ENCODE assay signal across 8 cellular contexts in genomic region chr1:6475381-6476133, GRCh38. TPM values are rescaled to one million over a fixed set of nuclear protein-coding genes. Genes with fewer than 3 reads are reported as not detected.
DNase-seq lines count a peak whose midpoint lies in the region; ATAC-seq and TF ChIP-seq lines count a peak whose summit lies in the region.

No MANE protein-coding gene starts in this region.

- H3K9ac ChIP-seq in parathyroid adenoma = no peak overlapping the region

- no peak overlapping the region for H3K4me2 ChIP-seq in parathyroid adenoma (ENCODE audit: low read length)

- H3K9me3 ChIP-seq in CD4-positive, alpha-beta memory T cell (ENCODE audit: control insufficient read depth in 1 of 2, low read length in 2 of 2) = no peaks in the 10 kb centered on the region
- H3K9me3 ChIP-seq in Peyer's patch = no peaks in the 10 kb centered on the region
- H3K9me3 ChIP-seq in parathyroid adenoma (ENCODE audit: control insufficient read depth, low read length) = no peaks in the 10 kb centered on the region

- intact Hi-C loops in CD4-positive, alpha-beta memory T cell (cut with micrococcal nuclease) = loop anchor here (1.0 kb wide), 6 partner anchors 9 to 229 kb away; partner anchors contain the start of gene TNFRSF25
- intact Hi-C loops in activated T-helper 1 cell treated with anti-CD3 and anti-CD28 coated beads, Interleukin-12 subunit alpha, Interleukin-12 subunit beta, Interleukin-2, Interleukin-4 antibody, amounts not matched to agents 30 ng/mL and 10 ng/mL and 1 ng/mL, durations not matched to agents 14 hours and 24 hours and 36 hours (cut with micrococcal nuclease) = loop anchor here (1.0 to 2.0 kb wide), 4 partner anchors 9 to 52 kb away; partner anchors contain the start of gene TNFRSF25

- H3K27ac ChIP-seq in CD4-positive, alpha-beta memory T cell (ENCODE audit: low read depth, low read length) = no peak overlapping the region
- H3K27ac ChIP-seq in Peyer's patch = peak overlapping the region in 1 of 4 donors; percentile 56
- no peak overlapping the region for H3K27ac ChIP-seq in foreskin keratinocyte
- H3K27ac ChIP-seq in parathyroid adenoma = no peak overlapping the region

- CTCF ChIA-PET in CD4-positive, alpha-beta memory T cell (lab: Charles Lee; ENCODE audit: partially characterized antibody) = interaction anchor here (0.9 to 2.4 kb wide), 13 partner anchors 9 to 173 kb away, joined by 3 to 13 read pairs (median 7); partner anchors contain the start of gene TNFRSF25

- no peaks in the 10 kb centered on the region for H3K9me3 Mint-ChIP-seq in CD4-positive, alpha-beta memory T cell
- no peaks in the 10 kb centered on the region for H3K9me3 Mint-ChIP-seq in activated T-helper 1 cell treated with anti-CD3 and anti-CD28 coated beads, Interleukin-12 subunit alpha, Interleukin-12 subunit beta, Interleukin-2, Interleukin-4 antibody, amounts not matched to agents 30 ng/mL and 10 ng/mL and 1 ng/mL, durations not matched to agents 14 hours and 24 hours and 36 hours

- H2AFZ ChIP-seq in parathyroid adenoma = no peak overlapping the region

- DNase-seq in CD4-positive, alpha-beta memory T cell = peak; percentile 76 to 84 (median 79)
- peak; percentile 97 for DNase-seq in H7
- DNase-seq in Peyer's patch = peak; percentile 64 to 89 (median 84)
- peak; percentile 70 for DNase-seq in activated T-helper 1 cell treated with anti-CD3 and anti-CD28 coated beads, Interleukin-12 subunit alpha, Interleukin-12 subunit beta, Interleukin-2, Interleukin-4 antibody, amounts not matched to agents 30 ng/mL and 10 ng/mL and 1 ng/mL, durations not matched to agents 14 hours and 24 hours and 36 hours (ENCODE audit: low spot score)
- no peak for DNase-seq in foreskin keratinocyte
- DNase-seq in NCI-H1694 treated with DMSO at 0.1 percent for 48 hours (lab: John Stamatoyannopoulos, UW) = no peak

- no peaks in the 10 kb centered on the region for H3K36me3 ChIP-seq in CD4-positive, alpha-beta memory T cell (ENCODE audit: insufficient read depth, low read length)
- H3K36me3 ChIP-seq in H7 (replicated peaks; ENCODE audit: control insufficient read depth, insufficient read depth, low read length) = peaks cover 3% of the 10 kb centered on the region
- peaks cover 0 to 1% (median 0%) of the 10 kb centered on the region in 3 donors for H3K36me3 ChIP-seq in Peyer's patch
- H3K36me3 ChIP-seq in parathyroid adenoma (ENCODE audit: control insufficient read depth, insufficient read depth, low read length) = no peaks in the 10 kb centered on the region

- H3K4me1 Mint-ChIP-seq in CD4-positive, alpha-beta memory T cell = peaks cover 2 to 8% (median 5%) of the 10 kb centered on the region in 4 donors
- H3K4me1 Mint-ChIP-seq in activated T-helper 1 cell treated with anti-CD3 and anti-CD28 coated beads, Interleukin-12 subunit alpha, Interleukin-12 subunit beta, Interleukin-2, Interleukin-4 antibody, amounts not matched to agents 30 ng/mL and 10 ng/mL and 1 ng/mL, durations not matched to agents 14 hours and 24 hours and 36 hours (ENCODE audit: low read depth) = no peaks in the 10 kb centered on the region

- H3K4me3 ChIP-seq in CD4-positive, alpha-beta memory T cell (ENCODE audit: low read length in 2 of 2) = no peak overlapping the region
- H3K4me3 ChIP-seq in H7 (ENCODE audit: insufficient read depth, low read depth, low read length) (no peak overlapping the region), Peyer's patch (no peak overlapping the region), parathyroid adenoma (ENCODE audit: low read depth, low read length) (no peak overlapping the region)

- H3K4me3 Mint-ChIP-seq in CD4-positive, alpha-beta memory T cell = peak overlapping the region in 2 of 8 donors; percentile 35 to 49
- no peak overlapping the region for H3K4me3 Mint-ChIP-seq in activated T-helper 1 cell treated with anti-CD3 and anti-CD28 coated beads, Interleukin-12 subunit alpha, Interleukin-12 subunit beta, Interleukin-2, Interleukin-4 antibody, amounts not matched to agents 30 ng/mL and 10 ng/mL and 1 ng/mL, durations not matched to agents 14 hours and 24 hours and 36 hours

- peak overlapping the region in 2 of 7 donors; percentile 18 to 27 for H3K27ac Mint-ChIP-seq in CD4-positive, alpha-beta memory T cell
- no peak overlapping the region for H3K27ac Mint-ChIP-seq in activated T-helper 1 cell treated with anti-CD3 and anti-CD28 coated beads, Interleukin-12 subunit alpha, Interleukin-12 subunit beta, Interleukin-2, Interleukin-4 antibody, amounts not matched to agents 30 ng/mL and 10 ng/mL and 1 ng/mL, durations not matched to agents 14 hours and 24 hours and 36 hours

- ATAC-seq in foreskin keratinocyte (peak; percentile 26), GM18498 (IDR thresholded peaks at IDR 0.05; ENCODE audit: unreplicated experiment) (no peak)

- H3K27me3 Mint-ChIP-seq in CD4-positive, alpha-beta memory T cell = no peaks in the 10 kb centered on the region
- no peaks in the 10 kb centered on the region for H3K27me3 Mint-ChIP-seq in activated T-helper 1 cell treated with anti-CD3 and anti-CD28 coated beads, Interleukin-12 subunit alpha, Interleukin-12 subunit beta, Interleukin-2, Interleukin-4 antibody, amounts not matched to agents 30 ng/mL and 10 ng/mL and 1 ng/mL, durations not matched to agents 14 hours and 24 hours and 36 hours (ENCODE audit: insufficient read depth)

- H3K79me2 ChIP-seq in parathyroid adenoma = no peaks in the 10 kb centered on the region

- H3K36me3 Mint-ChIP-seq in CD4-positive, alpha-beta memory T cell = no peaks in the 10 kb centered on the region
- H3K36me3 Mint-ChIP-seq in activated T-helper 1 cell treated with anti-CD3 and anti-CD28 coated beads, Interleukin-12 subunit alpha, Interleukin-12 subunit beta, Interleukin-2, Interleukin-4 antibody, amounts not matched to agents 30 ng/mL and 10 ng/mL and 1 ng/mL, durations not matched to agents 14 hours and 24 hours and 36 hours (ENCODE audit: low read depth) = no peaks in the 10 kb centered on the region

- no peak for TF ChIP-seq POLR2A in Peyer's patch (IDR thresholded peaks at IDR 0.05)

- peaks cover 5% of the 10 kb centered on the region for H3K4me1 ChIP-seq in CD4-positive, alpha-beta memory T cell (ENCODE audit: insufficient read depth, low read length)
- H3K4me1 ChIP-seq in Peyer's patch (peaks cover 5 to 35% (median 8%) of the 10 kb centered on the region in 4 donors), foreskin keratinocyte (peaks cover 4% of the 10 kb centered on the region), parathyroid adenoma (peaks cover 7% of the 10 kb centered on the region)

- no peaks in the 10 kb centered on the region for H3K27me3 ChIP-seq in CD4-positive, alpha-beta memory T cell (ENCODE audit: insufficient read depth, low read length)
- H3K27me3 ChIP-seq in H7 (ENCODE audit: control insufficient read depth, insufficient read depth, low read length) = peaks cover 6% of the 10 kb centered on the region; the same call in 1 of the 2 replicates
- no peaks in the 10 kb centered on the region for H3K27me3 ChIP-seq in Peyer's patch
- H3K27me3 ChIP-seq in foreskin keratinocyte = no peaks in the 10 kb centered on the region
- H3K27me3 ChIP-seq in parathyroid adenoma (ENCODE audit: control insufficient read depth, insufficient read depth, low read length) = no peaks in the 10 kb centered on the region

- POLR2A ChIA-PET in CD4-positive, alpha-beta memory T cell (lab: Charles Lee; ENCODE audit: partially characterized antibody) = interaction anchor here (0.8 kb wide), 2 partner anchors 12 to 27 kb away, joined by 3 read pairs; no protein-coding TSS in a partner anchor

- TF ChIP-seq CTCF in Peyer's patch (IDR thresholded peaks at IDR 0.05) (peak; percentile 58 to 93 (median 88)), foreskin keratinocyte (conservative IDR thresholded peaks at IDR 0.05) (peak; percentile 85), parathyroid adenoma (IDR thresholded peaks at IDR 0.05) (peak; percentile 75)

RNA-seq across cellular contexts. Expression of gene TNFRSF25, which starts 9.6 kb away (rescaled TPM):
- 100 to 1,000 TPM; 392 to 415 TPM for total RNA-seq in CD4-positive, alpha-beta memory T cell
- polyA plus RNA-seq in CD4-positive, alpha-beta memory T cell = 10 to 100 TPM; 28.9 to 60.7 TPM
- total RNA-seq in H7 (2014; rRNA removed; shearing (Covaris generic)) = 5.4 and 15.7 TPM in 2 replicates
- total RNA-seq in Peyer's patch (10 to 100 TPM; 31.0 to 88.4 (median 61.5) TPM), foreskin keratinocyte (19.8 and 34.3 TPM in 2 replicates)
- 151 and 158 TPM in 2 replicates for total RNA-seq in activated T-helper 1 cell treated with anti-CD3 and anti-CD28 coated beads, Interleukin-12 subunit alpha, Interleukin-12 subunit beta, Interleukin-2, Interleukin-4 antibody, amounts not matched to agents 30 ng/mL and 10 ng/mL and 1 ng/mL, durations not matched to agents 14 hours and 24 hours and 36 hours
- polyA plus RNA-seq in foreskin keratinocyte = 25.1 and 40.1 TPM in 2 replicates

RNA-seq across cellular contexts. Expression of gene PLEKHG5, which starts 15.9 kb away (rescaled TPM):
- 10 to 100 TPM; 10.4 to 11.8 TPM for total RNA-seq in CD4-positive, alpha-beta memory T cell
- polyA plus RNA-seq in CD4-positive, alpha-beta memory T cell = 1 to 10 TPM; 1.7 to 2.0 TPM
- total RNA-seq in H7 (2014; rRNA removed; shearing (Covaris generic)) = 17.2 and 27.4 TPM in 2 replicates
- total RNA-seq in Peyer's patch = 10 to 100 TPM; 17.7 to 56.9 (median 45.4) TPM
- 1.8 and 2.2 TPM in 2 replicates for total RNA-seq in activated T-helper 1 cell treated with anti-CD3 and anti-CD28 coated beads, Interleukin-12 subunit alpha, Interleukin-12 subunit beta, Interleukin-2, Interleukin-4 antibody, amounts not matched to agents 30 ng/mL and 10 ng/mL and 1 ng/mL, durations not matched to agents 14 hours and 24 hours and 36 hours
- total RNA-seq in foreskin keratinocyte = 33.9 and 57.3 TPM in 2 replicates
- polyA plus RNA-seq in foreskin keratinocyte = 19.0 and 33.0 TPM in 2 replicates

RNA-seq across cellular contexts. Expression of gene ESPN, which starts 51.0 kb away (rescaled TPM):
- 10 to 100 TPM; 10.9 to 13.5 TPM for total RNA-seq in CD4-positive, alpha-beta memory T cell
- 1 to 10 TPM in 1 of 2 donors, under 1 TPM in 1; 0.48 to 1.8 TPM for polyA plus RNA-seq in CD4-positive, alpha-beta memory T cell
- 8.7 and 9.3 TPM in 2 replicates for total RNA-seq in H7 (2014; rRNA removed; shearing (Covaris generic))
- total RNA-seq in Peyer's patch (100 to 1,000 TPM in 3 of 4 donors, 10 to 100 TPM in 1; 17.3 to 390 (median 306) TPM), foreskin keratinocyte (1.5 and 2.1 TPM in 2 replicates)
- total RNA-seq in activated T-helper 1 cell treated with anti-CD3 and anti-CD28 coated beads, Interleukin-12 subunit alpha, Interleukin-12 subunit beta, Interleukin-2, Interleukin-4 antibody, amounts not matched to agents 30 ng/mL and 10 ng/mL and 1 ng/mL, durations not matched to agents 14 hours and 24 hours and 36 hours = 1.2 and 1.8 TPM in 2 replicates
- 2.5 and 2.8 TPM in 2 replicates for polyA plus RNA-seq in foreskin keratinocyte

RNA-seq across cellular contexts. Expression of gene HES2, which starts 55.8 kb away (rescaled TPM):
- not detected for total RNA-seq in CD4-positive, alpha-beta memory T cell
- not detected for polyA plus RNA-seq in CD4-positive, alpha-beta memory T cell
- total RNA-seq in H7 (2014; rRNA removed; shearing (Covaris generic)) = 0.04 and 0.62 TPM in 2 replicates
- total RNA-seq in Peyer's patch (10 to 100 TPM in 1 of 4 donors, 1 to 10 TPM in 3; 2.5 to 15.9 (median 5.2) TPM), foreskin keratinocyte (33.0 and 40.3 TPM in 2 replicates)
- total RNA-seq in activated T-helper 1 cell treated with anti-CD3 and anti-CD28 coated beads, Interleukin-12 subunit alpha, Interleukin-12 subunit beta, Interleukin-2, Interleukin-4 antibody, amounts not matched to agents 30 ng/mL and 10 ng/mL and 1 ng/mL, durations not matched to agents 14 hours and 24 hours and 36 hours = 0.27 and 0.29 TPM in 2 replicates
- 27.0 and 33.7 TPM in 2 replicates for polyA plus RNA-seq in foreskin keratinocyte

Comparison
In these comparisons a context has a peak if more than half of its experiments do, and no peak if none do; other contexts are left out.
1. DNase-seq: peak in CD4-positive, alpha-beta memory T cell (5 of 5), H7 (single experiment), Peyer's patch (3 of 3) and activated T-helper 1 cell treated with anti-CD3 and anti-CD28 coated beads, Interleukin-12 subunit alpha, Interleukin-12 subunit beta, Interleukin-2, Interleukin-4 antibody, amounts not matched to agents 30 ng/mL and 10 ng/mL and 1 ng/mL, durations not matched to agents 14 hours and 24 hours and 36 hours (single experiment); none in foreskin keratinocyte (0 of 2) and NCI-H1694 treated with DMSO at 0.1 percent for 48 hours (single experiment).
2. Peak in every context shown above with its lines, with median percentiles within 50 percentile points of each other: CTCF ChIP-seq.